Comparison of ENCODE assay signal across 10 cellular contexts in the genomic region with DNA sequence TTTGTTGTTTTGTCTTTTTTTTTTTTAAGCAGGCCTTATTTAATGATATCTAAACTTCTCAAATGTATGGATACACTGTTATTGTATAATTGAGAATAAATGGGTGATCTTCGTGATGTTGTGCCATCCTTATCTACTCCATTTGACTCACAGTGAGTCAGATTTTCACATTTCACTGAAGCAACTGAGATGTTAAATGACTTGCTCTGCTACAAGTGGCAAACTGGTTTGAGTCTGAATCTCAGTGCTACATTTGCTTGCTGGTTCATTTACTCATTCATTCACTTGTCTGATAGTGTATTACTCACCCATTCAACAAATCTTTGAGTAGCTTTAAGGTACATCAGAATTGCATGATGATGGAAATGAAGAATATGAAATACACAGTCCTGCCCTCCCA. TPM values are rescaled to one million over a fixed set of nuclear protein-coding genes. Genes with fewer than 3 reads are reported as not detected.
DNase-seq lines count a peak whose midpoint lies in the region; ATAC-seq and TF ChIP-seq lines count a peak whose summit lies in the region.
"Had no signal": no experiment of that assay in that cellular context is flagged by ENCODE, and none has a peak within 500 bp of the region (broad histone marks: within the 10 kb centered on the region; RNA-seq: fewer than 3 reads in every experiment).

No MANE protein-coding gene starts in this region.

- ATAC-seq in HG02884 (IDR thresholded peaks at IDR 0.05; ENCODE audit: unreplicated experiment) = no peak

- H3K27me3 ChIP-seq in SU-DHL-6 (ENCODE audit: low read length) = no peaks in the 10 kb centered on the region
- no peaks in the 10 kb centered on the region for H3K27me3 ChIP-seq in fibroblast of lung (ENCODE audit: control insufficient read depth, insufficient read depth, low read length)
- H3K27me3 ChIP-seq in uterus = no peaks in the 10 kb centered on the region

- H3K9me2 ChIP-seq in SU-DHL-6 (replicated peaks; ENCODE audit: insufficient read depth, low read length) = no peaks in the 10 kb centered on the region

- peak overlapping the region; percentile 96; the same call in 1 of the 2 replicates for H3K9ac ChIP-seq in SU-DHL-6 (ENCODE audit: low read length)
- H3K9ac ChIP-seq in fibroblast of lung (ENCODE audit: insufficient read depth, low read length) = no peak overlapping the region

- H3K4me2 ChIP-seq in SU-DHL-6 (ENCODE audit: low read depth, low read length, poor library complexity, severe bottlenecking) (peak overlapping the region; percentile 98), fibroblast of lung (ENCODE audit: extremely low read depth, insufficient read depth, low read length) (peak overlapping the region; percentile 9)

- H2AFZ ChIP-seq in SU-DHL-6 (ENCODE audit: low read depth, low read length, severe bottlenecking) (no peak overlapping the region), fibroblast of lung (ENCODE audit: low read length) (no peak overlapping the region)

- no peak overlapping the region for H3K4me3 ChIP-seq in SU-DHL-6 (ENCODE audit: insufficient read depth, low read length, poor library complexity, severe bottlenecking)
- no peak overlapping the region for H3K4me3 ChIP-seq in fibroblast of lung (replicated peaks in 1 of 4; ENCODE audit: control extremely low read depth in 1 of 4, insufficient read depth in 1 of 4, low read depth in 3 of 4, low read length in 4 of 4)
- H3K4me3 ChIP-seq in uterus = no peak overlapping the region

- TF ChIP-seq POLR2A in uterus (IDR thresholded peaks at IDR 0.05) = no peak

- H3K79me2 ChIP-seq in SU-DHL-6 (ENCODE audit: insufficient read depth, low read length) = peaks cover 29% of the 10 kb centered on the region
- peaks cover 30% of the 10 kb centered on the region for H3K79me2 ChIP-seq in fibroblast of lung (ENCODE audit: control insufficient read depth, insufficient read depth, low read length)

- DNase-seq in A172 (ENCODE audit: low spot score) = peak; percentile 42
- peak; percentile 25 for DNase-seq in EH (ENCODE audit: low read depth)
- DNase-seq in fibroblast of lung (ENCODE audit: low read depth in 2 of 2) = peak; percentile 46 to 75
- no peak for DNase-seq in uterus
- no peak for DNase-seq in DMS53 treated with DMSO at 0.1 percent for 48 hours (lab: John Stamatoyannopoulos, UW; ENCODE audit: unreplicated experiment)
- no peak for DNase-seq in pons (ENCODE audit: low spot score)
- DNase-seq: NCI-H526 treated with DMSO at 0.1 percent for 48 hours had no signal

- H3K9me3 ChIP-seq in SU-DHL-6 (ENCODE audit: insufficient read depth, low read length) = no peaks in the 10 kb centered on the region
- no peaks in the 10 kb centered on the region for H3K9me3 ChIP-seq in fibroblast of lung (ENCODE audit: control insufficient read depth, insufficient read depth, low read depth, low read length)
- H3K9me3 ChIP-seq in uterus = no peaks in the 10 kb centered on the region

- TF ChIP-seq CTCF in SU-DHL-6 (IDR thresholded peaks at IDR 0.05; ENCODE audit: insufficient read depth, low read length, poor library complexity, severe bottlenecking) (no peak), fibroblast of lung (conservative IDR thresholded peaks at IDR 0.05 in 1 of 2, IDR thresholded peaks at IDR 0.05 in 1 of 2; ENCODE audit: low read depth in 1 of 2, low read length in 2 of 2) (no peak), uterus (IDR thresholded peaks at IDR 0.05) (no peak)

- no peaks in the 10 kb centered on the region for H4K20me1 ChIP-seq in SU-DHL-6 (ENCODE audit: low read depth, low read length)
- H4K20me1 ChIP-seq in fibroblast of lung (ENCODE audit: control insufficient read depth, extremely low read depth, insufficient read depth, low read length) = no peaks in the 10 kb centered on the region

- H3K4me1 ChIP-seq in fibroblast of lung (ENCODE audit: control insufficient read depth, extremely low read depth, insufficient read depth, low read length) (no peaks in the 10 kb centered on the region), uterus (no peaks in the 10 kb centered on the region)

- H3K27ac ChIP-seq in SU-DHL-6 (ENCODE audit: low read depth, low read length) = no peak overlapping the region
- no peak overlapping the region for H3K27ac ChIP-seq in fibroblast of lung (ENCODE audit: insufficient read depth, low read length)
- no peak overlapping the region for H3K27ac ChIP-seq in uterus

- intact Hi-C loops in uterus (cut with DNase I; ENCODE audit: low total_unique reads) = no loop called here

- H3K36me3 ChIP-seq in SU-DHL-6 (ENCODE audit: low read length) (peaks cover under 1% of the 10 kb centered on the region; the same call in 1 of the 2 replicates), fibroblast of lung (ENCODE audit: control insufficient read depth, insufficient read depth, low read length) (no peaks in the 10 kb centered on the region), uterus (no peaks in the 10 kb centered on the region)

- H3F3A ChIP-seq in SU-DHL-6 (ENCODE audit: insufficient read depth) = peaks cover 21% of the 10 kb centered on the region

RNA-seq across cellular contexts. Expression of gene KIAA0586, which starts 2.6 kb away (rescaled TPM):
- total RNA-seq in A172 (2014; rRNA removed; shearing (Covaris generic)) = 18.6 and 21.3 TPM in 2 replicates
- total RNA-seq in fibroblast of lung (13.1 and 17.8 TPM in 2 replicates), uterus (10 to 100 TPM in 3 of 4 donors, 1 to 10 TPM in 1; 3.6 to 37.5 (median 15.0) TPM)
- polyA plus RNA-seq in fibroblast of lung = 18.9 and 26.5 TPM in 2 replicates
- polyA plus RNA-seq in fibroblast of lung (2012) = 10.3 and 14.8 TPM in 2 replicates
- polyA minus RNA-seq in fibroblast of lung (ENCODE audit: low replicate concordance) = 4.8 and 13.0 TPM in 2 replicates

RNA-seq across cellular contexts. Expression of gene TIMM9, which starts 2.8 kb away (rescaled TPM):
- total RNA-seq in A172 (2014; rRNA removed; shearing (Covaris generic)) = 35.1 and 52.2 TPM in 2 replicates
- total RNA-seq in fibroblast of lung (20.1 and 29.3 TPM in 2 replicates), uterus (10 to 100 TPM in 3 of 4 donors, 1 to 10 TPM in 1; 4.9 to 48.9 (median 30.4) TPM)
- polyA plus RNA-seq in fibroblast of lung = 36.2 and 38.3 TPM in 2 replicates
- 43.9 and 55.5 TPM in 2 replicates for polyA plus RNA-seq in fibroblast of lung (2012)
- 2.4 and 2.9 TPM in 2 replicates for polyA minus RNA-seq in fibroblast of lung (ENCODE audit: low replicate concordance)

RNA-seq across cellular contexts. Expression of gene TOMM20L, which starts 34.4 kb away (rescaled TPM):
- total RNA-seq in A172 (2014; rRNA removed; shearing (Covaris generic)) = not detected in 2 replicates
- total RNA-seq in fibroblast of lung (not detected in 2 replicates), uterus (10 to 100 TPM in 1 of 4 donors, not detected in 3; 18.7 TPM)
- polyA plus RNA-seq in fibroblast of lung = not detected in 2 replicates
- not detected in 2 replicates for polyA plus RNA-seq in fibroblast of lung (2012)
- not detected in 2 replicates for polyA minus RNA-seq in fibroblast of lung (ENCODE audit: low replicate concordance)
- total RNA-seq: posterior vena cava had no signal

Comparison
In these comparisons a context has a peak if more than half of its experiments do, and no peak if none do; other contexts are left out.
1. DNase-seq: peak in A172 (single experiment), EH (single experiment) and fibroblast of lung (2 of 2); none in uterus (0 of 2), DMS53 treated with DMSO at 0.1 percent for 48 hours (single experiment) and pons (single experiment).